25 cellular contexts compared by ENCODE assay signal in genomic region chr3:23235264-23235663, GRCh38. TPM values are rescaled to one million over a fixed set of nuclear protein-coding genes. Genes with fewer than 3 reads are reported as not detected.
DNase-seq lines count a peak whose midpoint lies in the region; ATAC-seq, FAIRE-seq and TF ChIP-seq lines count a peak whose summit lies in the region.
"Had no signal": no experiment of that assay in that cellular context is flagged by ENCODE, and none has a peak within 500 bp of the region (broad histone marks: within the 10 kb centered on the region; RNA-seq: fewer than 3 reads in every experiment).

No MANE protein-coding gene starts in this region.

- TF ChIP-seq POLR2A in GM12891 (IDR thresholded peaks at IDR 0.05; ENCODE audit: low read depth, low read length), result no peak

- CTCF ChIA-PET in HEK293 (lab: Yijun Ruan, JAX), result no interaction called here

- DNase-seq in GM12891 (ENCODE audit: insufficient read length, low spot score) (no peak), left kidney (ENCODE audit: low read depth, low spot score) (peak; percentile 24)
- DNase-seq in stimulated activated naive B cell treated with anti-CD40 and anti-IgM and Interleukin-4, amounts not matched to agents 10 μg/mL and 1 μg/mL and 100 μg/mL, for 72 hours, result no peak
- no peak for DNase-seq in activated CD8-positive, alpha-beta memory T cell treated with anti-CD3 and anti-CD28 coated beads, Interleukin-2, amount 50 U/mL, for 48 hours
- DNase-seq: 8988T; ACHN; AML-193; BE2C; CD4-positive, alpha-beta T cell; CD8-positive, alpha-beta memory T cell; DMS 273 treated with DMSO at 0.1 percent for 48 hours; DMS79; EL; GDM1; GOT3; H7; HCEC 1CT had no signal

- peak overlapping the region; percentile 5 for H3K27ac Mint-ChIP-seq in stimulated activated naive B cell treated with anti-CD40 and anti-IgM and Interleukin-4, amounts not matched to agents 10 μg/mL and 1 μg/mL and 100 μg/mL, for 72 hours
- H3K27ac Mint-ChIP-seq: CD14-positive monocyte; CD4-positive, alpha-beta T cell had no signal

- no peak for ATAC-seq in stimulated activated naive B cell treated with anti-CD40 and anti-IgM and Interleukin-4, amounts not matched to agents 10 μg/mL and 1 μg/mL and 100 μg/mL, for 72 hours (replicated peaks)
- no peak for ATAC-seq in HG02610 (IDR thresholded peaks at IDR 0.05; ENCODE audit: unreplicated experiment)
- no peak for ATAC-seq in esophagus mucosa
- ATAC-seq: A549, GM12878 had no signal

- FAIRE-seq in GM12891 (lab: Jason Lieb, UNC), result peak; percentile 26
- FAIRE-seq: A549, D721Med, GM12878 had no signal

- H3K4me3 ChIP-seq in HEK293 (ENCODE audit: low read depth, low read length), result no peak overlapping the region
- H3K4me3 ChIP-seq: A549; BLaER1 treated with 17β-estradiol and CSF1 and Interleukin-3, amounts not matched to agents 10 nM and 100 nM; GM12878 had no signal

- no peak for TF ChIP-seq CTCF in HEK293 (tag by site-specific recombination; IDR thresholded peaks at IDR 0.05)

- no peaks in the 10 kb centered on the region for H3K36me3 ChIP-seq in HEK293 (ENCODE audit: control insufficient read depth in 2 of 2, insufficient read depth in 1 of 2, low read length in 2 of 2)
- H3K36me3 ChIP-seq: BE2C had no signal

- no peaks in the 10 kb centered on the region for H3K9me3 ChIP-seq in HEK293 (ENCODE audit: control insufficient read depth, insufficient read depth, low read depth, low read length)
- H3K9me3 ChIP-seq: A549, BE2C had no signal

- H3K9me3 Mint-ChIP-seq in stimulated activated naive B cell treated with anti-CD40 and anti-IgM and Interleukin-4, amounts not matched to agents 10 μg/mL and 1 μg/mL and 100 μg/mL, for 72 hours, result peaks cover 0 to 2% of the 10 kb centered on the region in 2 donors
- H3K9me3 Mint-ChIP-seq: CD4-positive, alpha-beta T cell had no signal

- H3K36me3 Mint-ChIP-seq in stimulated activated naive B cell treated with anti-CD40 and anti-IgM and Interleukin-4, amounts not matched to agents 10 μg/mL and 1 μg/mL and 100 μg/mL, for 72 hours, result peaks cover 2 to 8% of the 10 kb centered on the region in 2 donors
- H3K36me3 Mint-ChIP-seq: CD14-positive monocyte; CD8-positive, alpha-beta memory T cell had no signal

- POLR2A ChIA-PET in HEK293 (lab: Yijun Ruan, JAX), result no interaction called here

- peaks cover 40 to 53% of the 10 kb centered on the region in 2 donors for H3K4me1 Mint-ChIP-seq in stimulated activated naive B cell treated with anti-CD40 and anti-IgM and Interleukin-4, amounts not matched to agents 10 μg/mL and 1 μg/mL and 100 μg/mL, for 72 hours
- H3K4me1 Mint-ChIP-seq: CD8-positive, alpha-beta memory T cell had no signal

- no peak overlapping the region for H3K4me3 Mint-ChIP-seq in stimulated activated naive B cell treated with anti-CD40 and anti-IgM and Interleukin-4, amounts not matched to agents 10 μg/mL and 1 μg/mL and 100 μg/mL, for 72 hours
- H3K4me3 Mint-ChIP-seq: CD14-positive monocyte; CD4-positive, alpha-beta T cell; CD8-positive, alpha-beta memory T cell had no signal

- H3K27ac ChIP-seq in HEK293 (ENCODE audit: extremely low read depth, low read depth, low read length), result no peak overlapping the region
- H3K27ac ChIP-seq: A549; BLaER1 treated with 17β-estradiol and CSF1 and Interleukin-3, amounts not matched to agents 10 nM and 100 nM had no signal

- H3K4me1 ChIP-seq in HEK293 (ENCODE audit: control insufficient read depth, insufficient read depth, low read length), result peaks cover 4% of the 10 kb centered on the region
- H3K4me1 ChIP-seq: BE2C had no signal

- no peaks in the 10 kb centered on the region for H3K27me3 Mint-ChIP-seq in stimulated activated naive B cell treated with anti-CD40 and anti-IgM and Interleukin-4, amounts not matched to agents 10 μg/mL and 1 μg/mL and 100 μg/mL, for 72 hours
- H3K27me3 Mint-ChIP-seq: CD4-positive, alpha-beta T cell; CD8-positive, alpha-beta memory T cell had no signal

TF ChIP-seq in GM12891, 5 proteins besides CTCF, POLR2A, EP300 and RAD21:
- TF ChIP-seq SPI1 (IDR thresholded peaks at IDR 0.05; ENCODE audit: low read depth, low read length), result no peak
- TF ChIP-seq PAX5 (IDR thresholded peaks at IDR 0.05; ENCODE audit: insufficient read depth, low read length, severe bottlenecking), result no peak
- no peak for TF ChIP-seq POU2F2 (IDR thresholded peaks at IDR 0.05; ENCODE audit: low read depth, low read length)
- no peak for TF ChIP-seq POLR2AphosphoS5 (IDR thresholded peaks at IDR 0.05; ENCODE audit: low read depth, low read length)
- no peak for TF ChIP-seq TAF1 (IDR thresholded peaks at IDR 0.05; ENCODE audit: low read depth, low read length)

TF ChIP-seq in HEK293, 187 proteins besides CTCF, POLR2A, EP300 and RAD21:
- no peak for TF ChIP-seq ZBTB1 (tag by site-specific recombination; IDR thresholded peaks at IDR 0.05)
- TF ChIP-seq ZEB2 (tag by site-specific recombination; IDR thresholded peaks at IDR 0.05), result no peak
- no peak for TF ChIP-seq ZNF488 (tag by site-specific recombination; IDR thresholded peaks at IDR 0.05)
- no peak for TF ChIP-seq ZNF571 (tag by site-specific recombination; IDR thresholded peaks at IDR 0.05)
- TF ChIP-seq ZNF623 (tag by site-specific recombination; IDR thresholded peaks at IDR 0.05), result no peak
- TF ChIP-seq, protein P1, sequence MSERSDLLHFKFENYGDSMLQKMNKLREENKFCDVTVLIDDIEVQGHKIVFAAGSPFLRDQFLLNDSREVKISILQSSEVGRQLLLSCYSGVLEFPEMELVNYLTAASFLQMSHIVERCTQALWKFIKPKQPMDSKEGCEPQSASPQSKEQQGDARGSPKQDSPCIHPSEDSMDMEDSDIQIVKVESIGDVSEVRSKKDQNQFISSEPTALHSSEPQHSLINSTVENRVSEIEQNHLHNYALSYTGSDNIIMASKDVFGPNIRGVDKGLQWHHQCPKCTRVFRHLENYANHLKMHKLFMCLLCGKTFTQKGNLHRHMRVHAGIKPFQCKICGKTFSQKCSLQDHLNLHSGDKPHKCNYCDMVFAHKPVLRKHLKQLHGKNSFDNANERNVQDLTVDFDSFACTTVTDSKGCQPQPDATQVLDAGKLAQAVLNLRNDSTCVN (tag by site-specific recombination; optimal IDR thresholded peaks at IDR 0.05), result no peak
- no peak for TF ChIP-seq ZNF529 (tag by site-specific recombination; IDR thresholded peaks at IDR 0.05; ENCODE audit: insufficient replicate concordance)
- TF ChIP-seq GFI1B (tag by site-specific recombination; IDR thresholded peaks at IDR 0.05), result no peak
- TF ChIP-seq ZNF558 (tag by site-specific recombination; IDR thresholded peaks at IDR 0.05), result no peak
- TF ChIP-seq ZNF10 (tag by site-specific recombination; IDR thresholded peaks at IDR 0.05), result no peak
- no peak for TF ChIP-seq ZNF16 (tag by site-specific recombination; IDR thresholded peaks at IDR 0.05; ENCODE audit: low read depth)
- TF ChIP-seq ZNF610 (tag by site-specific recombination; IDR thresholded peaks at IDR 0.05; ENCODE audit: borderline replicate concordance), result no peak
- TF ChIP-seq HIC1 (tag by site-specific recombination; IDR thresholded peaks at IDR 0.05), result no peak
- TF ChIP-seq EGR2 (tag by site-specific recombination; IDR thresholded peaks at IDR 0.05; ENCODE audit: low read depth), result peak; percentile 72
- 0 out of 2 replicates have a peak, but pooled peaks have one; percentile 15 for TF ChIP-seq ZBTB20 (tag by site-specific recombination; IDR thresholded peaks at IDR 0.05)
- peak; percentile 54 for TF ChIP-seq ZFHX2 (tag by site-specific recombination; conservative IDR thresholded peaks at IDR 0.05)
- TF ChIP-seq ZNF175 (tag by site-specific recombination; IDR thresholded peaks at IDR 0.05), result no peak
- TF ChIP-seq MZF1 (tag by site-specific recombination; IDR thresholded peaks at IDR 0.05; ENCODE audit: borderline replicate concordance), result 0 out of 2 replicates have a peak, but pooled peaks have one; percentile 14
- no peak for TF ChIP-seq ZNF747 (tag by site-specific recombination; IDR thresholded peaks at IDR 0.05)

RNA-seq across cellular contexts. Expression of gene UBE2E2, which starts 32.1 kb away (rescaled TPM):
- 18.8 TPM for polyA plus RNA-seq in GM12891 (2012; ENCODE audit: low read depth, missing spikeins)
- 33.9 TPM for total RNA-seq in esophagus mucosa
